Comparison of ENCODE assay signal across 14 cellular contexts in the genomic region with DNA sequence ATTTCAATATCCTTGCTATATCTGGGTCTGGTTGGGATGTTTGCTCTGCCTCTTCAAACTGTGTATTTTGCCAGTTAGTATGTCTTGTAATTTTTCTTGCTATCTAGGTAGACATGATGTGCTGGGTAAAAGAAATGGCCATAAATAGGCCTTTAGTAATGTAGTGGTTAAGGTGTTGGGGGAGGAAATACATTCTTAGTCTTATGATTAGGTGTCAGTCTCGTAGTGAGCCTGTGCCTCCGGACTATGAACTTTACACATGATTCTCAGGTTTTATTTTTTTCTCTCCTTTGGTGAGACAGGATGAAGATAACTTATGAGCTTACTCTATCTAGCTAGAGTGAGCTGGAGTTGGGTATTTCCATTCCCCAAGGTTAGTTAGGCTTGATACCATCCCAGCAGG. TPM values are rescaled to one million over a fixed set of nuclear protein-coding genes. Genes with fewer than 3 reads are reported as not detected.
DNase-seq lines count a peak whose midpoint lies in the region; ATAC-seq, FAIRE-seq and TF ChIP-seq lines count a peak whose summit lies in the region.
"Had no signal": no experiment of that assay in that cellular context is flagged by ENCODE, and none has a peak within 500 bp of the region (broad histone marks: within the 10 kb centered on the region; RNA-seq: fewer than 3 reads in every experiment).

No MANE protein-coding gene starts in this region.

- FAIRE-seq in GM12891 (lab: Jason Lieb, UNC): peak; percentile 85
- FAIRE-seq: endothelial cell of umbilical vein, H54, small intestine had no signal

- H3K27me3 ChIP-seq in brain microvascular endothelial cell (replicated peaks): no peaks in the 10 kb centered on the region

- no peak overlapping the region for H3K27ac ChIP-seq in brain microvascular endothelial cell

- no peak overlapping the region for H3K4me3 ChIP-seq in brain microvascular endothelial cell (ENCODE audit: low read depth, low read length)

- no peak for DNase-seq in GM12891 (ENCODE audit: insufficient read length, low spot score)
- DNase-seq in brain microvascular endothelial cell: no peak
- DNase-seq in NCI-H2081 (lab: John Stamatoyannopoulos, UW): no peak
- DNase-seq in AG08395 (ENCODE audit: low spot score): no peak
- no peak for DNase-seq in pons (ENCODE audit: low spot score)
- DNase-seq: DND-41, Kasumi-1, small intestine had no signal

- in situ Hi-C loops in brain microvascular endothelial cell (cut with HindIII; ENCODE audit: low pct_ligation_motif_present, low sequenced_read_pairs): no loop called here

- TF ChIP-seq CTCF in brain microvascular endothelial cell (IDR thresholded peaks at IDR 0.05; ENCODE audit: low read depth, low read length, missing control alignments): no peak

- ATAC-seq in GM19328 (IDR thresholded peaks at IDR 0.05; ENCODE audit: unreplicated experiment): peak; percentile 65
- ATAC-seq in HG02642 (IDR thresholded peaks at IDR 0.05; ENCODE audit: poor library complexity, unreplicated experiment): peak; percentile 72
- ATAC-seq in HG03378 (IDR thresholded peaks at IDR 0.05; ENCODE audit: unreplicated experiment): peak; percentile 93
- ATAC-seq: Panc1 had no signal

- TF ChIP-seq POLR2A in GM12891 (IDR thresholded peaks at IDR 0.05; ENCODE audit: low read depth, low read length): no peak

- H3K36me3 ChIP-seq in brain microvascular endothelial cell (replicated peaks): no peaks in the 10 kb centered on the region

TF ChIP-seq in GM12891, 5 proteins besides CTCF, POLR2A, EP300 and RAD21:
- TF ChIP-seq SPI1 (IDR thresholded peaks at IDR 0.05; ENCODE audit: low read depth, low read length) (no peak), PAX5 (IDR thresholded peaks at IDR 0.05; ENCODE audit: insufficient read depth, low read length, severe bottlenecking) (no peak), POLR2AphosphoS5 (IDR thresholded peaks at IDR 0.05; ENCODE audit: low read depth, low read length) (no peak), POU2F2 (IDR thresholded peaks at IDR 0.05; ENCODE audit: low read depth, low read length) (no peak), TAF1 (IDR thresholded peaks at IDR 0.05; ENCODE audit: low read depth, low read length) (no peak)

RNA-seq across cellular contexts. Expression of a gene that starts 32.4 kb away (rescaled TPM):
- polyA plus RNA-seq in GM12891 (2012; ENCODE audit: low read depth, missing spikeins): 2.0 TPM
- polyA plus RNA-seq: endothelial cell of umbilical vein had no signal
